Comparison of ENCODE assay signal across 15 cellular contexts in genomic region chr7:155259791-155260497, GRCh38. TPM values are rescaled to one million over a fixed set of nuclear protein-coding genes. Genes with fewer than 3 reads are reported as not detected.
DNase-seq lines count a peak whose midpoint lies in the region; ATAC-seq, FAIRE-seq and TF ChIP-seq lines count a peak whose summit lies in the region.
"Had no signal": no experiment of that assay in that cellular context is flagged by ENCODE, and none has a peak within 500 bp of the region (broad histone marks: within the 10 kb centered on the region; RNA-seq: fewer than 3 reads in every experiment).

No MANE protein-coding gene starts in this region.

- in situ Hi-C loops in HepG2 (cut with HindIII; ENCODE audit: extremely low pct_ligation_motif_present, low pct_unique_long_range_greater_than_20kb), result no loop called here

- TF ChIP-seq EP300 in HepG2 (IDR thresholded peaks at IDR 0.05; ENCODE audit: low read depth in 2 of 2, low read length in 2 of 2) (no peak), HepG2 (CRISPR knock-in tag; IDR thresholded peaks at IDR 0.05; ENCODE audit: borderline replicate concordance) (no peak)

- no peak overlapping the region for H3K27ac ChIP-seq in HepG2 (ENCODE audit: extremely low read length, insufficient read depth, low read length)
- H3K27ac ChIP-seq in right lobe of liver, result no peak overlapping the region
- H3K27ac ChIP-seq in neuronal stem cell (replicated peaks; ENCODE audit: low read length), result no peak overlapping the region
- H3K27ac ChIP-seq: GM23248 had no signal

- H3K9me3 ChIP-seq in HepG2 (ENCODE audit: low read length) (no peaks in the 10 kb centered on the region), right lobe of liver (no peaks in the 10 kb centered on the region), neuronal stem cell (replicated peaks in 1 of 2; ENCODE audit: control insufficient read depth in 2 of 2, insufficient read depth in 1 of 2, low read depth in 1 of 2, low read length in 2 of 2) (no peaks in the 10 kb centered on the region)

- no peak overlapping the region for H3K4me3 Mint-ChIP-seq in stimulated activated naive CD8-positive, alpha-beta T cell treated with anti-CD3 and anti-CD28 coated beads, Interleukin-15, amount 100 ng/mL, for 72 hours
- H3K4me3 Mint-ChIP-seq: B cell; CD4-positive, alpha-beta T cell had no signal

- TF ChIP-seq POLR2A in HepG2 (IDR thresholded peaks at IDR 0.05; ENCODE audit: insufficient read depth in 1 of 2, low read depth in 2 of 2, low read length in 2 of 2) (no peak), right lobe of liver (IDR thresholded peaks at IDR 0.05) (no peak)

- CTCF ChIA-PET in HepG2 (lab: Yijun Ruan, JAX; ENCODE audit: low intra/inter-chr PET ratio, low total read pairs), result no interaction called here

- intact Hi-C loops in HepG2 (cut with micrococcal nuclease; ENCODE audit: unreplicated experiment), result no loop called here
- intact Hi-C loops in right lobe of liver (cut with DNase I), result no loop called here

- H3K4me1 ChIP-seq in HepG2 (ENCODE audit: insufficient read depth, low read length), result no peaks in the 10 kb centered on the region
- peaks cover 0 to 19% (median 0%) of the 10 kb centered on the region in 4 donors for H3K4me1 ChIP-seq in right lobe of liver
- H3K4me1 ChIP-seq in neuronal stem cell (ENCODE audit: control insufficient read depth in 2 of 2, insufficient read depth in 1 of 2, low read depth in 1 of 2, low read length in 2 of 2), result no peaks in the 10 kb centered on the region

- no peak overlapping the region for H2BK120ac ChIP-seq in neuronal stem cell (ENCODE audit: low read depth, low read length)

- no peaks in the 10 kb centered on the region for H4K20me1 ChIP-seq in HepG2 (ENCODE audit: insufficient read depth, low read length)

- POLR2A ChIA-PET in HepG2 (lab: Yijun Ruan, JAX), result no interaction called here

- peaks cover 18% of the 10 kb centered on the region for H3K4me1 Mint-ChIP-seq in stimulated activated naive CD8-positive, alpha-beta T cell treated with anti-CD3 and anti-CD28 coated beads, Interleukin-15, amount 100 ng/mL, for 72 hours
- H3K4me1 Mint-ChIP-seq: B cell had no signal

- no peaks in the 10 kb centered on the region for H3K27me3 Mint-ChIP-seq in stimulated activated naive CD8-positive, alpha-beta T cell treated with anti-CD3 and anti-CD28 coated beads, Interleukin-15, amount 100 ng/mL, for 72 hours

- 13% methylated on average over 7 of the region's 14 CpGs for WGBS in HepG2 (ENCODE audit: low lambda C conversion rate)
- 89% methylated on average over 3 of the region's 14 CpGs for WGBS in right lobe of liver (ENCODE audit: insufficient coverage, low coverage, low lambda C conversion rate, missing lambda C conversion rate)
- no CpG with 5 or more reads among the region's 14 CpGs for WGBS in neuronal stem cell (ENCODE audit: extremely low coverage in 2 of 2, insufficient read length in 2 of 2, insufficient replicate concordance in 1 of 2), 2 donors

- peak overlapping the region; percentile 56 for H3K14ac ChIP-seq in neuronal stem cell (ENCODE audit: low read length)

- H3K4me2 ChIP-seq in HepG2 (ENCODE audit: low read depth, low read length), result no peak overlapping the region
- no peak overlapping the region for H3K4me2 ChIP-seq in neuronal stem cell (ENCODE audit: insufficient read depth, low read length, poor library complexity, severe bottlenecking)

- TF ChIP-seq RAD21 in HepG2 (CRISPR knock-in tag; IDR thresholded peaks at IDR 0.05), result no peak

- peak overlapping the region; percentile 69 for H3K23ac ChIP-seq in neuronal stem cell (ENCODE audit: low read depth, low read length, poor library complexity)

- no peak overlapping the region for H3K27ac Mint-ChIP-seq in stimulated activated naive CD8-positive, alpha-beta T cell treated with anti-CD3 and anti-CD28 coated beads, Interleukin-15, amount 100 ng/mL, for 72 hours
- H3K27ac Mint-ChIP-seq: B cell; CD4-positive, alpha-beta T cell had no signal

- H4K91ac ChIP-seq in neuronal stem cell (ENCODE audit: low read depth, low read length, poor library complexity), result no peak overlapping the region

- no peaks in the 10 kb centered on the region for H3K79me1 ChIP-seq in neuronal stem cell (ENCODE audit: low read depth, low read length)

- no peak overlapping the region for H2BK12ac ChIP-seq in neuronal stem cell (ENCODE audit: low read length)

- peak overlapping the region; percentile 46 for H3K18ac ChIP-seq in neuronal stem cell (ENCODE audit: low read length)

- H4K8ac ChIP-seq in neuronal stem cell (ENCODE audit: low read depth, low read length), result no peak overlapping the region

- H3K36me3 ChIP-seq in HepG2 (replicated peaks in 1 of 2; ENCODE audit: control insufficient read depth in 1 of 2, insufficient read depth in 2 of 2, low read length in 2 of 2) (no peaks in the 10 kb centered on the region), right lobe of liver (no peaks in the 10 kb centered on the region), neuronal stem cell (replicated peaks in 1 of 2; ENCODE audit: control insufficient read depth in 2 of 2, insufficient read depth in 2 of 2, low read length in 2 of 2) (peaks cover 0 to 1% of the 10 kb centered on the region in 2 donors)

- no peak for FAIRE-seq in HepG2 (lab: Jason Lieb, UNC)
- FAIRE-seq: A204.1, H54 had no signal

- BruUV-seq in HepG2 (replicated peaks; lab: Mats Ljungman, UMichigan), result no TSS peak

- no peaks in the 10 kb centered on the region for H3K9me3 Mint-ChIP-seq in stimulated activated naive CD8-positive, alpha-beta T cell treated with anti-CD3 and anti-CD28 coated beads, Interleukin-15, amount 100 ng/mL, for 72 hours
- H3K9me3 Mint-ChIP-seq: CD4-positive, alpha-beta T cell had no signal

- peak overlapping the region; percentile 54 for H2AK5ac ChIP-seq in neuronal stem cell (ENCODE audit: low read depth, low read length)

- no peaks in the 10 kb centered on the region for H3K79me2 ChIP-seq in HepG2 (ENCODE audit: insufficient read depth, low read length)

- ATAC-seq in HepG2 (peak; percentile 21; the same call in 1 of the 3 replicates), right lobe of liver (no peak), GM19351 (IDR thresholded peaks at IDR 0.05; ENCODE audit: unreplicated experiment) (no peak)
- ATAC-seq in stimulated activated naive CD8-positive, alpha-beta T cell treated with anti-CD3 and anti-CD28 coated beads, Interleukin-15, amount 100 ng/mL, for 72 hours, result no peak

- H3K9ac ChIP-seq in HepG2 (ENCODE audit: insufficient read depth, low read depth, low read length) (no peak overlapping the region), neuronal stem cell (ENCODE audit: low read depth, low read length, poor library complexity) (no peak overlapping the region)
- H3K9ac ChIP-seq: GM23248 had no signal

- H3K4me3 ChIP-seq in HepG2 (replicated peaks in 1 of 3; ENCODE audit: insufficient read depth in 1 of 3, low read depth in 2 of 3, low read length in 3 of 3) (no peak overlapping the region), right lobe of liver (no peak overlapping the region), neuronal stem cell (ENCODE audit: low read length in 2 of 2) (no peak overlapping the region)
- H3K4me3 ChIP-seq: GM23248 had no signal

- peak overlapping the region; percentile 64 for H2BK15ac ChIP-seq in neuronal stem cell (ENCODE audit: low read length)

- DNase-seq in HepG2 (ENCODE audit: low spot score) (no peak), right lobe of liver (no peak), left kidney (ENCODE audit: low read depth, low spot score) (peak; percentile 62), neuronal stem cell (ENCODE audit: low spot score) (no peak)
- no peak for DNase-seq in activated CD4-positive, CD25-positive, alpha-beta regulatory T cell treated with anti-CD3 and anti-CD28 coated beads, Interleukin-2, amount 50 U/mL, for 72 hours
- no peak for DNase-seq in stimulated activated naive CD8-positive, alpha-beta T cell treated with anti-CD3 and anti-CD28 coated beads, Interleukin-15, amount 100 ng/mL, for 72 hours
- DNase-seq: C1 segment of cervical spinal cord; Calu3; CD4-positive, alpha-beta T cell; DMS 273 treated with DMSO at 0.1 percent for 48 hours; GM23248 had no signal

- H2BK5ac ChIP-seq in neuronal stem cell (ENCODE audit: low read length), result peak overlapping the region; percentile 55

- peaks cover 0 to 36% of the 10 kb centered on the region in 2 experiments; a peak in 4 of 5 replicates for H3K27me3 ChIP-seq in HepG2 (ENCODE audit: control insufficient read depth in 1 of 2, insufficient read depth in 2 of 2, low read length in 2 of 2)
- H3K27me3 ChIP-seq in right lobe of liver, result no peaks in the 10 kb centered on the region
- H3K27me3 ChIP-seq in neuronal stem cell (ENCODE audit: control insufficient read depth in 3 of 3, insufficient read depth in 3 of 3, low read depth in 1 of 3, low read length in 3 of 3), result peaks cover 0 to 30% (median 0%) of the 10 kb centered on the region in 3 experiments

- TF ChIP-seq CTCF in HepG2 (CRISPR knock-in tag; IDR thresholded peaks at IDR 0.05) (no peak), right lobe of liver (IDR thresholded peaks at IDR 0.05) (no peak)

- no peak overlapping the region for H3K4ac ChIP-seq in neuronal stem cell (ENCODE audit: low read length)

- H2AFZ ChIP-seq in HepG2 (ENCODE audit: low read length) (no peak overlapping the region), neuronal stem cell (ENCODE audit: low read length) (no peak overlapping the region)
- H2AFZ ChIP-seq: GM23248 had no signal

RNA-seq across cellular contexts. Expression of gene INSIG1, which starts 37.7 kb away (rescaled TPM):
- total RNA-seq in HepG2 (2016; rRNA removed; fragmentation: Illumina TruSeq; extraction: Trizol), result 0.11 and 0.20 TPM in 2 replicates
- 0.26 TPM in 1 of 2 replicates, not detected in the other for total RNA-seq in HepG2 (2016; cell fraction: cytosol; rRNA removed; fragmentation: Illumina TruSeq; extraction: Trizol; ENCODE audit: low read depth)
- 0.09 and 0.13 TPM in 2 replicates for total RNA-seq in HepG2 (2016; cell fraction: insoluble cytoplasmic fraction; rRNA removed; fragmentation: Illumina TruSeq; extraction: Trizol)
- 0.09 and 0.48 TPM in 2 replicates for total RNA-seq in HepG2 (2016; cell fraction: membrane; rRNA removed; fragmentation: Illumina TruSeq; extraction: Trizol)
- total RNA-seq in HepG2 (2016; cell fraction: nucleus; rRNA removed; fragmentation: Illumina TruSeq; extraction: Trizol), result not detected in 2 replicates
- 0.07 and 0.16 TPM in 2 replicates for polyA plus RNA-seq in HepG2 (2011; rRNA removed)
- 0.10 and 0.17 TPM in 2 replicates for polyA plus RNA-seq in HepG2 (2011; cell fraction: cytosol; rRNA removed)
- 0.10 and 0.23 TPM in 2 replicates for polyA plus RNA-seq in HepG2 (2011; cell fraction: nucleus; rRNA removed)
- 0.08 and 0.17 TPM in 2 replicates for polyA plus RNA-seq in HepG2 (2012)
- polyA plus RNA-seq in HepG2 (2016; cell fraction: cytosol; fragmentation: Illumina TruSeq; extraction: Trizol; ENCODE audit: low read depth), result 0.03 TPM in 1 of 2 replicates, not detected in the other
- 0.10 TPM in 1 of 2 replicates, not detected in the other for polyA plus RNA-seq in HepG2 (2016; cell fraction: insoluble cytoplasmic fraction; fragmentation: Illumina TruSeq; extraction: Trizol; ENCODE audit: low read depth)
- polyA plus RNA-seq in HepG2 (2016; cell fraction: membrane; fragmentation: Illumina TruSeq; extraction: Trizol; ENCODE audit: low read depth), result 0.13 TPM in 1 of 2 replicates, not detected in the other
- polyA plus RNA-seq in HepG2 (2016; cell fraction: nucleus; fragmentation: Illumina TruSeq; extraction: Trizol; ENCODE audit: insufficient read depth, low read depth), result 0.25 TPM in 1 of 2 replicates, not detected in the other
- polyA minus RNA-seq in HepG2 (2011; rRNA and poly(A)+ RNA removed; ENCODE audit: low replicate concordance), result 0.60 and 64.4 TPM in 2 replicates
- 0.30 and 0.35 TPM in 2 replicates for polyA minus RNA-seq in HepG2 (2011; cell fraction: cytosol; rRNA and poly(A)+ RNA removed)
- 0.25 and 0.52 TPM in 2 replicates for polyA minus RNA-seq in HepG2 (2011; cell fraction: nucleus; rRNA and poly(A)+ RNA removed)
- total RNA-seq in right lobe of liver, result 100 to 1,000 TPM; 130 to 625 (median 205) TPM
- 183 TPM for polyA plus RNA-seq in neuronal stem cell (2013, experiment 1 of 2)
- 199 TPM for polyA plus RNA-seq in neuronal stem cell (2013, experiment 2 of 2)

Comparison
In these comparisons a context has a peak if more than half of its experiments do, and no peak if none do; other contexts are left out.
1. RNA of gene INSIG1, which starts 37.7 kb away (total RNA-seq): 130 to 625 TPM in right lobe of liver; 0.09 to 0.48 TPM in HepG2; every median in the first group is over 10 times any median in the second.